10 cellular contexts compared by ENCODE assay signal in the genomic region with DNA sequence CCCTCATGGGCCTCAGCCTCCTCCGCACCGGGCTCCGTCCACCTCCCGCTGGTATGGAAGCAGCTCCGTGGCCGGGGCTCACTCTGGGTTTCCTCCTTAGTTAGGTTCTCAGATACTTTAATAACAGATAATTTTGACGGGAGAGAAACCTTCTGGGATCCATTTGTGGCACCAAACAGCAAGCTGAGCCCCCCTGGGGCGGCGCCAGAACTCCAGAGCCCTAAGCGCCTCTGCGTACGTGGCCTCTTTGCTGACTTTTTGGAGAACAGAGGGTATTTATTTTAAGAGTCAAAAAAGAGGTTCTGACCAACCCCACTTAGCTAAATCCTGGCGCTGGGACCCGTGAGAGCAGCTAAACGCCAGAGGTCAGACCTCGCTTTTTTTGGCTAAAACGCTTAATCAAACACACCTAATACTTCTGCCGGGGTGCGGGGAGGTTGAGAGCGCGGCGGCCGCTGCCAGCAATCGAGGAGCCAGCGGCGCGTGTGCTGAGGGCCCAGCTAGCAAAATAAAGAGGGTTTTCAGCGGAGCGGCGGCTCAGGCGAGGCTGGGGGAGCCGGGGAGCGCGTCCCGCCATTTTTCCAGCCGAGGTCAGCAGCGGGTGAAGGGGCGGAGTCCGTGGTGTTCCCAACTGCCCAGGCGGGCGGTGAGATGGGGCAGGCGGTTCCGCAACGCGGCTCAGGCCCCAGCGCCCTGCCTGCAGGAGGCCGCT.
"Had no signal": no experiment of that assay in that cellular context is flagged by ENCODE, and none has a peak within 500 bp of the region (broad histone marks: within the 10 kb centered on the region; RNA-seq: fewer than 3 reads in every experiment).

No MANE protein-coding gene starts in this region.

- DNase-seq: activated CD4-positive, alpha-beta T cell treated with anti-CD3 and anti-CD28 coated beads, Interleukin-2, amount 50 U/mL, for 48 hours; activated CD4-positive, CD25-positive, alpha-beta regulatory T cell treated with anti-CD3 and anti-CD28 coated beads, Interleukin-2, amount 50 U/mL, for 72 hours; activated gamma-delta T cell; activated naive CD8-positive, alpha-beta T cell treated with anti-CD3 and anti-CD28 coated beads for 36 hours; activated T-cell treated with anti-CD3 and anti-CD28 coated beads, Interleukin-2, amount 50 U/mL, for 48 hours; dorsolateral prefrontal cortex; naive thymus-derived CD8-positive, alpha-beta T cell; right lobe of liver; stimulated activated naive CD4-positive, alpha-beta T cell had no signal

- H3K27me3 ChIP-seq: right lobe of liver had no signal

- H3K4me3 ChIP-seq: breast epithelium, dorsolateral prefrontal cortex, right lobe of liver had no signal

- ATAC-seq: naive thymus-derived CD8-positive, alpha-beta T cell; right lobe of liver had no signal

- H3K9me3 ChIP-seq: right lobe of liver had no signal

- H3K4me1 ChIP-seq: breast epithelium, right lobe of liver had no signal

- H3K27ac ChIP-seq: breast epithelium, dorsolateral prefrontal cortex, right lobe of liver had no signal
